ENCODE assay signal across 6 cellular contexts in the genomic region with DNA sequence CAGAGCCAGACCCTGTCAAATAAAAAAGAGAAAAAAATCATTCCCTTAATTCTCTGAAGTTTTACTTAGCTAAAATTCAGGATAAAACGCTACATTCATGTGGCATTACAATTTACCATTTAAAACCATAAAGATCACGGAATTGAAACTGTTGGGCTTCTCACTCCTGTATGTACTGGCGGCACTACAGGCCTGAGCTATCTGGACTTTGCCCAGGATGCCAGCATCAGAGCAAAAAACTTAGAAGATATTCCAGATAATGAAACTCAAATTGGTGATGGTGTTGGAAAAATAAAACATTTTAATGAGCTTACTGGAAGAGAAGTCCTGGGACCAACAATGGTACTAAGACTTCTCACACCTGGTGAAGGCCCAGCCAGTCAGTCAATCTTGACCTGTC.
"Had no signal": no experiment of that assay in that cellular context is flagged by ENCODE, and none has a peak within 500 bp of the region (broad histone marks: within the 10 kb centered on the region; RNA-seq: fewer than 3 reads in every experiment).

No MANE protein-coding gene starts in this region.

- FAIRE-seq: HTR-8/SVneo, K562 had no signal

- H3K4me3 ChIP-seq: K562 had no signal

- DNase-seq: IMR-90, KBM-7, KG1 had no signal

- H3K27ac ChIP-seq: HL-60 had no signal

- ATAC-seq: K562 had no signal
